In the genomic region with DNA sequence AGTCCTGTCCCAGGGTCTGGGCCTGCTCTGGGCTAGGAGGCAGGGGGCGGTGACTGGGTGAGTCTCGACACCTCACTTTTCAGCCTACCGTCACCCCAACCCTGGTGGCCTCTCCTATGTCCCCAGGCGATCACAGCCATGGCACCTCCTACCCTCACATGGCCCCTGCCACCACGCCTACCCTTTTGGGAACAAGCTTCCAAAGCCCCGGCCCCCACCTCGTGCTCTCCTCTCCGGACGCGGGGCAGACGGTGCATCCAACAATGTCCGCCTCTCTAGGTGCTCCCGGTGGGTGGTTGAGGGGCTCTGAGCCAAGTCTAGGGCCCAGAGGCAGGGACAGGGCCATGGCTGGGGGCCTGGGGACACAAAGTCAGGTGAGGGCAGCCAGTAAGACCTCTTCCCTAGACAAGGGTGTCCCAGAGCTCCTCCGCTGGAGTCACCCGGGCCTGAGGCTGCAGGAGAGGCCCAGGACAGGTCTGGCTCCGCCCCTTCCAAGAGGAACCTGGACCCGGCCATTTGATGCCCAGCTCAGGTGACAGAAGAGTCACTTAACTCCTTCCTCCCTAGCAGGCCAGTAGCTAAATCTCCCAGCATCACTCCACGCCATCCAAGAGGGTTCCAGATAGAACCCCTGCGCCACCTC, we compare ENCODE assay signal across 1 cellular context.
A peak's percentile ranks its signal among the peaks of the same experiment; 100 is the strongest.
TF ChIP-seq lines count a peak whose summit lies in the region.

A gene with protein sequence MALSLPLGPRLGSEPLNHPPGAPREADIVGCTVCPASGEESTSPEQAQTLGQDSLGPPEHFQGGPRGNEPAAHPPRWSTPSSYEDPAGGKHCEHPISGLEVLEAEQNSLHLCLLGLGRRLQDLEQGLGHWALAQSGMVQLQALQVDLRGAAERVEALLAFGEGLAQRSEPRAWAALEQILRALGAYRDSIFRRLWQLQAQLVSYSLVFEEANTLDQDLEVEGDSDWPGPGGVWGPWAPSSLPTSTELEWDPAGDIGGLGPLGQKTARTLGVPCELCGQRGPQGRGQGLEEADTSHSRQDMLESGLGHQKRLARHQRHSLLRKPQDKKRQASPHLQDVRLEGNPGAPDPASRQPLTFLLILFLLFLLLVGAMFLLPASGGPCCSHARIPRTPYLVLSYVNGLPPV (minus strand): TSS at position 478 of the 643 bp plus-strand sequence. CDS start 132 bp downstream, at position 346.

TF ChIP-seq in HepG2, 621 proteins besides CTCF, POLR2A, EP300 and RAD21 (continued from another document and continues in another):
- TF ChIP-seq, protein P1, sequence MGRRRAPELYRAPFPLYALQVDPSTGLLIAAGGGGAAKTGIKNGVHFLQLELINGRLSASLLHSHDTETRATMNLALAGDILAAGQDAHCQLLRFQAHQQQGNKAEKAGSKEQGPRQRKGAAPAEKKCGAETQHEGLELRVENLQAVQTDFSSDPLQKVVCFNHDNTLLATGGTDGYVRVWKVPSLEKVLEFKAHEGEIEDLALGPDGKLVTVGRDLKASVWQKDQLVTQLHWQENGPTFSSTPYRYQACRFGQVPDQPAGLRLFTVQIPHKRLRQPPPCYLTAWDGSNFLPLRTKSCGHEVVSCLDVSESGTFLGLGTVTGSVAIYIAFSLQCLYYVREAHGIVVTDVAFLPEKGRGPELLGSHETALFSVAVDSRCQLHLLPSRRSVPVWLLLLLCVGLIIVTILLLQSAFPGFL (CRISPR knock-in tag; IDR thresholded peaks at IDR 0.05): no peak
- TF ChIP-seq ZNF816 (CRISPR knock-in tag; IDR thresholded peaks at IDR 0.05; ENCODE audit: borderline replicate concordance) (no peak), SMC3 (IDR thresholded peaks at IDR 0.05; ENCODE audit: low read length) (no peak), ZNF180 (CRISPR knock-in tag; IDR thresholded peaks at IDR 0.05; ENCODE audit: borderline replicate concordance, low read depth) (no peak), PTBP1 (IDR thresholded peaks at IDR 0.05; ENCODE audit: low read depth, low read length, poor library complexity, severe bottlenecking) (no peak), ZIK1 (CRISPR knock-in tag; IDR thresholded peaks at IDR 0.05; ENCODE audit: borderline replicate concordance, low read depth) (0 out of 2 replicates have a peak, but pooled peaks have one; percentile 47), MIER2 (CRISPR knock-in tag; IDR thresholded peaks at IDR 0.05) (0 out of 2 replicates have a peak, but pooled peaks have one; percentile 29), RARA (CRISPR knock-in tag; IDR thresholded peaks at IDR 0.05) (no peak), ZNF350 (CRISPR knock-in tag; IDR thresholded peaks at IDR 0.05; ENCODE audit: borderline replicate concordance, low read depth) (0 out of 2 replicates have a peak, but pooled peaks have one; percentile 63), ZNF557 (CRISPR knock-in tag; IDR thresholded peaks at IDR 0.05) (no peak), ZNF510 (CRISPR knock-in tag; IDR thresholded peaks at IDR 0.05; ENCODE audit: low read depth) (no peak), HHEX (CRISPR knock-in tag; IDR thresholded peaks at IDR 0.05) (no peak), ZNF614 (CRISPR knock-in tag; IDR thresholded peaks at IDR 0.05; ENCODE audit: borderline replicate concordance) (0 out of 2 replicates have a peak, but pooled peaks have one; percentile 19), SP5 (CRISPR knock-in tag; IDR thresholded peaks at IDR 0.05; ENCODE audit: borderline replicate concordance, low read depth) (peak; percentile 57; the same call in 1 of the 2 replicates), CCDC6 (CRISPR knock-in tag; IDR thresholded peaks at IDR 0.05) (no peak)
- TF ChIP-seq, protein P2, sequence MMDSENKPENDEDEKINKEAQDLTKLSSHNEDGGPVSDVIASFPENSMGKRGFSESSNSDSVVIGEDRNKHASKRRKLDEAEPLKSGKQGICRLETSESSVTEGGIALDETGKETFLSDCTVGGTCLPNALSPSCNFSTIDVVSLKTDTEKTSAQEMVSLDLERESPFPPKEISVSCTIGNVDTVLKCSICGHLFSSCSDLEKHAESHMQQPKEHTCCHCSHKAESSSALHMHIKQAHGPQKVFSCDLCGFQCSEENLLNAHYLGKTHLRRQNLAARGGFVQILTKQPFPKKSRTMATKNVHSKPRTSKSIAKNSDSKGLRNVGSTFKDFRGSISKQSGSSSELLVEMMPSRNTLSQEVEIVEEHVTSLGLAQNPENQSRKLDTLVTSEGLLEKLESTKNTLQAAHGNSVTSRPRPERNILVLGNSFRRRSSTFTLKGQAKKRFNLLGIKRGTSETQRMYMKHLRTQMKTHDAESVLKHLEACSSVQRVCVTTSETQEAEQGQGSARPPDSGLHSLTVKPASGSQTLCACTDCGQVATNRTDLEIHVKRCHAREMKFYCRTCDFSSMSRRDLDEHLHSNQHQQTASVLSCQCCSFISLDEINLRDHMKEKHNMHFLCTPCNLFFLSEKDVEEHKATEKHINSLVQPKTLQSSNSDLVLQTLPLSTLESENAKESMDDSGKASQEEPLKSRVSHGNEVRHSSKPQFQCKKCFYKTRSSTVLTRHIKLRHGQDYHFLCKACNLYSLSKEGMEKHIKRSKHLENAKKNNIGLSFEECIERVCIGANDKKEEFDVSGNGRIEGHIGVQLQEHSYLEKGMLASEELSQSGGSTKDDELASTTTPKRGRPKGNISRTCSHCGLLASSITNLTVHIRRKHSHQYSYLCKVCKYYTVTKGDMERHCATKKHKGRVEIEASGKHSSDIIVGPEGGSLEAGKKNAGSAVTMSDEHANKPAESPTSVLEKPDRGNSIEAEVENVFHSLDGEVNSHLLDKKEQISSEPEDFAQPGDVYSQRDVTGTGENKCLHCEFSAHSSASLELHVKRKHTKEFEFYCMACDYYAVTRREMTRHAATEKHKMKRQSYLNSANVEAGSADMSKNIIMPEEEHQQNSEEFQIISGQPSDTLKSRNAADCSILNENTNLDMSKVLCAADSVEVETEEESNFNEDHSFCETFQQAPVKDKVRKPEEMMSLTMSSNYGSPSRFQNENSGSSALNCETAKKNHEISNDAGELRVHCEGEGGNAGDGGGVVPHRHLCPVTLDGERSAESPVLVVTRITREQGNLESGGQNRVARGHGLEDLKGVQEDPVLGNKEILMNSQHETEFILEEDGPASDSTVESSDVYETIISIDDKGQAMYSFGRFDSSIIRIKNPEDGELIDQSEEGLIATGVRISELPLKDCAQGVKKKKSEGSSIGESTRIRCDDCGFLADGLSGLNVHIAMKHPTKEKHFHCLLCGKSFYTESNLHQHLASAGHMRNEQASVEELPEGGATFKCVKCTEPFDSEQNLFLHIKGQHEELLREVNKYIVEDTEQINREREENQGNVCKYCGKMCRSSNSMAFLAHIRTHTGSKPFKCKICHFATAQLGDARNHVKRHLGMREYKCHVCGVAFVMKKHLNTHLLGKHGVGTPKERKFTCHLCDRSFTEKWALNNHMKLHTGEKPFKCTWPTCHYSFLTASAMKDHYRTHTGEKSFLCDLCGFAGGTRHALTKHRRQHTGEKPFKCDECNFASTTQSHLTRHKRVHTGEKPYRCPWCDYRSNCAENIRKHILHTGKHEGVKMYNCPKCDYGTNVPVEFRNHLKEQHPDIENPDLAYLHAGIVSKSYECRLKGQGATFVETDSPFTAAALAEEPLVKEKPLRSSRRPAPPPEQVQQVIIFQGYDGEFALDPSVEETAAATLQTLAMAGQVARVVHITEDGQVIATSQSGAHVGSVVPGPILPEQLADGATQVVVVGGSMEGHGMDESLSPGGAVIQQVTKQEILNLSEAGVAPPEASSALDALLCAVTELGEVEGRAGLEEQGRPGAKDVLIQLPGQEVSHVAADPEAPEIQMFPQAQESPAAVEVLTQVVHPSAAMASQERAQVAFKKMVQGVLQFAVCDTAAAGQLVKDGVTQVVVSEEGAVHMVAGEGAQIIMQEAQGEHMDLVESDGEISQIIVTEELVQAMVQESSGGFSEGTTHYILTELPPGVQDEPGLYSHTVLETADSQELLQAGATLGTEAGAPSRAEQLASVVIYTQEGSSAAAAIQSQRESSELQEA (CRISPR knock-in tag; IDR thresholded peaks at IDR 0.05; ENCODE audit: not compliant biosample characterization): peak; percentile 74
- TF ChIP-seq, protein P3, sequence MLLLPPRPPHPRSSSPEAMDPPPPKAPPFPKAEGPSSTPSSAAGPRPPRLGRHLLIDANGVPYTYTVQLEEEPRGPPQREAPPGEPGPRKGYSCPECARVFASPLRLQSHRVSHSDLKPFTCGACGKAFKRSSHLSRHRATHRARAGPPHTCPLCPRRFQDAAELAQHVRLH (CRISPR knock-in tag; IDR thresholded peaks at IDR 0.05; ENCODE audit: borderline replicate concordance, low read depth): peak; percentile 64
- TF ChIP-seq, protein P4, sequence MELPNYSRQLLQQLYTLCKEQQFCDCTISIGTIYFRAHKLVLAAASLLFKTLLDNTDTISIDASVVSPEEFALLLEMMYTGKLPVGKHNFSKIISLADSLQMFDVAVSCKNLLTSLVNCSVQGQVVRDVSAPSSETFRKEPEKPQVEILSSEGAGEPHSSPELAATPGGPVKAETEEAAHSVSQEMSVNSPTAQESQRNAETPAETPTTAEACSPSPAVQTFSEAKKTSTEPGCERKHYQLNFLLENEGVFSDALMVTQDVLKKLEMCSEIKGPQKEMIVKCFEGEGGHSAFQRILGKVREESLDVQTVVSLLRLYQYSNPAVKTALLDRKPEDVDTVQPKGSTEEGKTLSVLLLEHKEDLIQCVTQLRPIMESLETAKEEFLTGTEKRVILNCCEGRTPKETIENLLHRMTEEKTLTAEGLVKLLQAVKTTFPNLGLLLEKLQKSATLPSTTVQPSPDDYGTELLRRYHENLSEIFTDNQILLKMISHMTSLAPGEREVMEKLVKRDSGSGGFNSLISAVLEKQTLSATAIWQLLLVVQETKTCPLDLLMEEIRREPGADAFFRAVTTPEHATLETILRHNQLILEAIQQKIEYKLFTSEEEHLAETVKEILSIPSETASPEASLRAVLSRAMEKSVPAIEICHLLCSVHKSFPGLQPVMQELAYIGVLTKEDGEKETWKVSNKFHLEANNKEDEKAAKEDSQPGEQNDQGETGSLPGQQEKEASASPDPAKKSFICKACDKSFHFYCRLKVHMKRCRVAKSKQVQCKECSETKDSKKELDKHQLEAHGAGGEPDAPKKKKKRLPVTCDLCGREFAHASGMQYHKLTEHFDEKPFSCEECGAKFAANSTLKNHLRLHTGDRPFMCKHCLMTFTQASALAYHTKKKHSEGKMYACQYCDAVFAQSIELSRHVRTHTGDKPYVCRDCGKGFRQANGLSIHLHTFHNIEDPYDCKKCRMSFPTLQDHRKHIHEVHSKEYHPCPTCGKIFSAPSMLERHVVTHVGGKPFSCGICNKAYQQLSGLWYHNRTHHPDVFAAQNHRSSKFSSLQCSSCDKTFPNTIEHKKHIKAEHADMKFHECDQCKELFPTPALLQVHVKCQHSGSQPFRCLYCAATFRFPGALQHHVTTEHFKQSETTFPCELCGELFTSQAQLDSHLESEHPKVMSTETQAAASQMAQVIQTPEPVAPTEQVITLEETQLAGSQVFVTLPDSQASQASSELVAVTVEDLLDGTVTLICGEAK (IDR thresholded peaks at IDR 0.05): no peak
- TF ChIP-seq, protein P4 (CRISPR knock-in tag; IDR thresholded peaks at IDR 0.05): peak; percentile 50; the same call in 1 of the 2 replicates
- TF ChIP-seq, protein P5, sequence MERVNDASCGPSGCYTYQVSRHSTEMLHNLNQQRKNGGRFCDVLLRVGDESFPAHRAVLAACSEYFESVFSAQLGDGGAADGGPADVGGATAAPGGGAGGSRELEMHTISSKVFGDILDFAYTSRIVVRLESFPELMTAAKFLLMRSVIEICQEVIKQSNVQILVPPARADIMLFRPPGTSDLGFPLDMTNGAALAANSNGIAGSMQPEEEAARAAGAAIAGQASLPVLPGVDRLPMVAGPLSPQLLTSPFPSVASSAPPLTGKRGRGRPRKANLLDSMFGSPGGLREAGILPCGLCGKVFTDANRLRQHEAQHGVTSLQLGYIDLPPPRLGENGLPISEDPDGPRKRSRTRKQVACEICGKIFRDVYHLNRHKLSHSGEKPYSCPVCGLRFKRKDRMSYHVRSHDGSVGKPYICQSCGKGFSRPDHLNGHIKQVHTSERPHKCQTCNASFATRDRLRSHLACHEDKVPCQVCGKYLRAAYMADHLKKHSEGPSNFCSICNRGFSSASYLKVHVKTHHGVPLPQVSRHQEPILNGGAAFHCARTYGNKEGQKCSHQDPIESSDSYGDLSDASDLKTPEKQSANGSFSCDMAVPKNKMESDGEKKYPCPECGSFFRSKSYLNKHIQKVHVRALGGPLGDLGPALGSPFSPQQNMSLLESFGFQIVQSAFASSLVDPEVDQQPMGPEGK (CRISPR knock-in tag; IDR thresholded peaks at IDR 0.05): peak; percentile 42; the same call in 1 of the 2 replicates
- TF ChIP-seq, protein P6, sequence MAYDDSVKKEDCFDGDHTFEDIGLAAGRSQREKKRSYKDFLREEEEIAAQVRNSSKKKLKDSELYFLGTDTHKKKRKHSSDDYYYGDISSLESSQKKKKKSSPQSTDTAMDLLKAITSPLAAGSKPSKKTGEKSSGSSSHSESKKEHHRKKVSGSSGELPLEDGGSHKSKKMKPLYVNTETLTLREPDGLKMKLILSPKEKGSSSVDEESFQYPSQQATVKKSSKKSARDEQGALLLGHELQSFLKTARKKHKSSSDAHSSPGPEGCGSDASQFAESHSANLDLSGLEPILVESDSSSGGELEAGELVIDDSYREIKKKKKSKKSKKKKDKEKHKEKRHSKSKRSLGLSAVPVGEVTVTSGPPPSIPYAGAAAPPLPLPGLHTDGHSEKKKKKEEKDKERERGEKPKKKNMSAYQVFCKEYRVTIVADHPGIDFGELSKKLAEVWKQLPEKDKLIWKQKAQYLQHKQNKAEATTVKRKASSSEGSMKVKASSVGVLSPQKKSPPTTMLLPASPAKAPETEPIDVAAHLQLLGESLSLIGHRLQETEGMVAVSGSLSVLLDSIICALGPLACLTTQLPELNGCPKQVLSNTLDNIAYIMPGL (CRISPR knock-in tag; IDR thresholded peaks at IDR 0.05; ENCODE audit: borderline replicate concordance in 1 of 2, low read depth in 1 of 2): peak; percentile 59 to 61; a peak in 1 of 4 replicates
